Comparison of ENCODE assay signal across 16 cellular contexts in the genomic region with DNA sequence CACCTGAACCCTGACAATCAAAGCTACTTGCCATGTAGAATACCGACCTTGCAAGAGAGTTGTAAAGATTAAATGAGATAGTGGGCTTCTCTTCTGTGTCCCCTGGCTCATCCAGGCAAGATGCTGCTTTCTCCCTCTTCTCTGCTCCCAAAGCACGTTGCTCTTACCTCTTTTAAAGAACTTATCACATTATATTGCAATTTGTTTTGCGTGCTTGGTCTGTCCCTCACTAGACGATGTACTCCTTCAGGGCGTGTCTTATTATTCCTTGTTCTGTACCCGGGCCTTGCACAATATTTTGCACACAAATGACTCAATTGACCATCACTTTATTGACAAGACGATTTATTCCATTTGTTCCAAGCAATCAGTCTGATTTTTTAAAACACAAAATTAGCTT. TPM values are rescaled to one million over a fixed set of nuclear protein-coding genes. Genes with fewer than 3 reads are reported as not detected.
A peak's percentile ranks its signal among the peaks of the same experiment; 100 is the strongest.
DNase-seq lines count a peak whose midpoint lies in the region; ATAC-seq and TF ChIP-seq lines count a peak whose summit lies in the region.
"Had no signal": no experiment of that assay in that cellular context is flagged by ENCODE, and none has a peak within 500 bp of the region (broad histone marks: within the 10 kb centered on the region; RNA-seq: fewer than 3 reads in every experiment).

No MANE protein-coding gene starts in this region.

- TF ChIP-seq CTCF in AG04449 (IDR thresholded peaks at IDR 0.05; ENCODE audit: insufficient read depth, low read length, missing control alignments) (no peak), astrocyte of the spinal cord (IDR thresholded peaks at IDR 0.05; ENCODE audit: low read depth, low read length) (no peak), gastroesophageal sphincter (IDR thresholded peaks at IDR 0.05) (no peak), psoas muscle (IDR thresholded peaks at IDR 0.05) (no peak), A673 (conservative IDR thresholded peaks at IDR 0.05; ENCODE audit: low read depth, low read length) (no peak)

- H3K27me3 ChIP-seq in gastroesophageal sphincter (no peaks in the 10 kb centered on the region), psoas muscle (ENCODE audit: insufficient read depth in 3 of 3, low read length in 2 of 3) (no peaks in the 10 kb centered on the region), A673 (replicated peaks; ENCODE audit: insufficient read depth, low read depth, low read length, poor library complexity) (no peaks in the 10 kb centered on the region)
- H3K27me3 ChIP-seq: body of pancreas had no signal

- 42 to 77% methylated on average over 7 of the region's 7 CpGs for whole genome bisulfite sequencing in gastroesophageal sphincter (ENCODE audit: low coverage in 1 of 2), 2 donors
- 73 to 77% (median 77%) methylated on average over 7 of the region's 7 CpGs for WGBS in psoas muscle, 3 donors

- H3K9me3 ChIP-seq in gastroesophageal sphincter (no peaks in the 10 kb centered on the region), psoas muscle (no peaks in the 10 kb centered on the region), A673 (ENCODE audit: low read depth, low read length, poor library complexity, severe bottlenecking) (no peaks in the 10 kb centered on the region)
- H3K9me3 ChIP-seq: body of pancreas had no signal

- H3K27ac ChIP-seq in gastroesophageal sphincter (peak overlapping the region; percentile 30 to 75 (median 62)), psoas muscle (peak overlapping the region; percentile 51), A673 (ENCODE audit: low read depth, low read length, poor library complexity, severe bottlenecking) (no peak overlapping the region)
- H3K27ac ChIP-seq: epithelial cell of prostate, VCaP had no signal

- no TSS peak for BruUV-seq in A673 (replicated peaks; lab: Mats Ljungman, UMichigan)

- H3K4me1 ChIP-seq in gastroesophageal sphincter = peaks cover 0 to 29% (median 0%) of the 10 kb centered on the region in 3 donors
- H3K4me1 ChIP-seq in psoas muscle = no peaks in the 10 kb centered on the region
- H3K4me1 ChIP-seq in A673 (ENCODE audit: insufficient read depth, low read length, poor library complexity, severe bottlenecking) = peaks cover 11% of the 10 kb centered on the region
- H3K4me1 ChIP-seq: body of pancreas had no signal

- TF ChIP-seq EP300 in gastroesophageal sphincter (IDR thresholded peaks at IDR 0.05) = no peak

- peak; percentile 57 to 59 for TF ChIP-seq POLR2A in gastroesophageal sphincter (IDR thresholded peaks at IDR 0.05)

- H3K4me3 ChIP-seq in AG04449 (ENCODE audit: low read depth, low read length) (peak overlapping the region; percentile 62), astrocyte of the spinal cord (ENCODE audit: low read depth, low read length) (peak overlapping the region; percentile 17), gastroesophageal sphincter (peak overlapping the region; percentile 24 to 48), psoas muscle (peak overlapping the region; percentile 45), A673 (ENCODE audit: low read depth, low read length, poor library complexity, severe bottlenecking) (no peak overlapping the region)
- H3K4me3 ChIP-seq: body of pancreas, GM12878 had no signal

- CTCF ChIA-PET in AG04449 (lab: Yijun Ruan, JAX) = interaction anchor here (0.8 to 6.7 kb wide), 19 partner anchors 10 to 235 kb away, joined by 3 to 100 read pairs (median 4); partner anchors contain the start of gene LUM
- CTCF ChIA-PET in A673 (lab: Charles Lee) = interaction anchor here (1.8 kb wide), 1 partner anchor 147 kb away, joined by 3 read pairs; no protein-coding TSS in a partner anchor

- no peak for DNase-seq in AG04449 (ENCODE audit: low read depth, low spot score)
- DNase-seq in astrocyte of the spinal cord (ENCODE audit: low read depth, low spot score) = peak; percentile 26
- DNase-seq in psoas muscle = no peak
- DNase-seq in H4 (ENCODE audit: low spot score) = no peak
- no peak for DNase-seq in NCI-H524 (lab: John Stamatoyannopoulos, UW)
- DNase-seq in A673 (ENCODE audit: low spot score) = no peak
- DNase-seq: NCI-H1092, NCI-H774 had no signal

- peak; percentile 70 for ATAC-seq in gastroesophageal sphincter
- peak in 3 of 4 donors; percentile 24 to 74 (median 55) for ATAC-seq in psoas muscle
- ATAC-seq in GM21360 (IDR thresholded peaks at IDR 0.05; ENCODE audit: unreplicated experiment) = no peak
- ATAC-seq: body of pancreas, GM12878 had no signal

- intact Hi-C loops in psoas muscle (cut with DNase I) (loop anchor here in 1 of 2 donors (10.0 kb wide), 1 partner anchor 145 kb away; no protein-coding TSS in a partner anchor), A673 (cut with micrococcal nuclease; ENCODE audit: unreplicated experiment) (loop anchor here (2.0 kb wide), 1 partner anchor 147 kb away; no protein-coding TSS in a partner anchor)

- in situ Hi-C loops in astrocyte of the spinal cord (cut with HindIII; ENCODE audit: low sequenced_read_pairs) = no loop called here

- POLR2A ChIA-PET in AG04449 (lab: Yijun Ruan, JAX) = interaction anchor here (0.9 kb wide), 1 partner anchor 54 kb away, joined by 3 read pairs; no protein-coding TSS in a partner anchor
- POLR2A ChIA-PET in A673 (lab: Charles Lee; ENCODE audit: low non-redundant PET) = no interaction called here

- no peaks in the 10 kb centered on the region for H3K36me3 ChIP-seq in gastroesophageal sphincter
- no peaks in the 10 kb centered on the region for H3K36me3 ChIP-seq in psoas muscle (ENCODE audit: insufficient read depth in 1 of 2, low read depth in 1 of 2)
- H3K36me3 ChIP-seq in A673 (ENCODE audit: insufficient read depth, low read length, poor library complexity, severe bottlenecking) = no peaks in the 10 kb centered on the region

RNA-seq across cellular contexts. Expression of gene DCN, which starts 3.3 kb away (rescaled TPM):
- total RNA-seq in gastroesophageal sphincter = 1,000 to 10,000 TPM in 3 of 4 donors, 100 to 1,000 TPM in 1; 552 to 2,825 (median 1,634) TPM
- 100 to 1,000 TPM; 224 to 361 (median 310) TPM for total RNA-seq in psoas muscle
- polyA plus RNA-seq in psoas muscle = 100 to 1,000 TPM; 219 to 227 (median 222) TPM
- total RNA-seq in H4 (2014; rRNA removed; shearing (Covaris generic)) = 5.6 and 14.6 TPM in 2 replicates
- 3.5 and 3.6 TPM in 2 replicates for total RNA-seq in A673 (2021)
- total RNA-seq: H1, HT-29 had no signal
- polyA plus RNA-seq: H1 had no signal

Comparison
In these comparisons a context has a peak if more than half of its experiments do, and no peak if none do; other contexts are left out.
1. RNA of gene DCN, which starts 3.3 kb away (total RNA-seq): 552 to 2,825 TPM in gastroesophageal sphincter and 224 to 361 TPM in psoas muscle; 5.6 to 14.6 TPM in H4 and 3.5 to 3.6 TPM in A673; every median in the first group is over 10 times any median in the second.